Comparison of ENCODE assay signal across 9 cellular contexts in the genomic region with DNA sequence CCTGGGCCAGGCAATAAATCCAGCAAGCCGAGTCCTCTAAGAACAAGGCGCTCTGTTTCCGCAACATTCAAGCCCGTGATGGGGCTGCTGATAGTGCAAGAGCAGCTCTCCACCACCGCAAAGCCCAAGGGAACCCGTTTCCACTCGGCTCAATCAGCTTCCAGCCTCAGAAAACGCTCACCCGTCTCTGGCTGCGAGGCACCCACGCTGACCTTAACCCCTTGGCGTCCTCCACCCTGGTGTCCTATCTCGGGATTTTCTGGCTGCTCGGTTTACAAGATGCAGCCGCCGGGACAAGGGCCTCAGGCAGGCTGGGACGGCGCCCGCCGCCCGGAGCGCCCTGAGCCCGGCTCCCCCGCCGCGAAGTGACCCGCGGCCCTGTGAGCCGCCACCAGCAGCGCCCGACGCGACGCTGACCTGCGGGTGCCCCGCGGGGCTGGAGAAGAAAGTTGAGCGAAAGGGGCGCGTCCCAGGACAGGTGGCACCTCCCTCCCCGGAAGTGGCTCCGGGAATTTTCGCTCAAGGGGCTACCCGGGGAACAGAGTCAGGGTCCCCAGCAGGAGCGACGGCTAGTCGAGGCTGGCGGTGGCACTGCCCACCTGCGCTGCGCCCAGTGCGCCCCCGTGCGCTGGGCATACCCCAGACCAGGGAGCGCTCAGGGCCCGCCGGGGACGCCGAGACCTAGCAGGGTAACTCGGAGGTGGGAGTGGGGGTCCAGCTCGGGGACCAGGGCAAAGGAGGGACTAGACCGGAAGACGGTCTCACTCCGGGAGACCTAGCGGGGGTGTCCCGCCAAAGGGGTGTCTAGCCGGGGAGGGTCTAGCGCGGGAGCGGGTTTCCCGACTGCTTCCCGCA. TPM values are rescaled to one million over a fixed set of nuclear protein-coding genes. Genes with fewer than 3 reads are reported as not detected.
DNase-seq lines count a peak whose midpoint lies in the region; ATAC-seq, FAIRE-seq and TF ChIP-seq lines count a peak whose summit lies in the region.
"Had no signal": no experiment of that assay in that cellular context is flagged by ENCODE, and none has a peak within 500 bp of the region (broad histone marks: within the 10 kb centered on the region; RNA-seq: fewer than 3 reads in every experiment).

No MANE protein-coding gene starts in this region.

- no peak for FAIRE-seq in K562 (lab: Jason Lieb, UNC)

- TSS peak; percentile 48 for BruUV-seq in K562 (replicated peaks; lab: Mats Ljungman, UMichigan)

- DNase-seq in AML-193 (lab: John Stamatoyannopoulos, UW) = peak; percentile 35 to 39
- peak; percentile 71 for DNase-seq in GM13977 (ENCODE audit: low spot score)
- DNase-seq in OCI-M1 (lab: John Stamatoyannopoulos, UW) = peak; percentile 5
- peak; percentile 30 to 57 (median 53) for DNase-seq in K562 (ENCODE audit: extremely low read depth in 1 of 4, low spot score in 3 of 4)
- peak; percentile 78 for DNase-seq in retina
- DNase-seq in COR-L47 (lab: John Stamatoyannopoulos, UW) = no peak

- POLR2A ChIA-PET in K562 (lab: Yijun Ruan, JAX) = no interaction called here

- TF ChIP-seq POLR2A in K562 (conservative IDR thresholded peaks at IDR 0.05) = no peak

- TF ChIP-seq CTCF in GM13977 (IDR thresholded peaks at IDR 0.05; ENCODE audit: extremely low read depth, insufficient read depth, missing control alignments) (peak; percentile 32), K562 (IDR thresholded peaks at IDR 0.05 in 2 of 3, conservative IDR thresholded peaks at IDR 0.05 in 1 of 3; ENCODE audit: insufficient read depth in 2 of 3, low read depth in 1 of 3, low read length in 3 of 3) (no peak)

- no peaks in the 10 kb centered on the region for H3K9me3 ChIP-seq in K562 (replicated peaks; ENCODE audit: control insufficient read depth, insufficient read depth, low read depth, low read length)

- no peak for TF ChIP-seq EP300 in K562 (IDR thresholded peaks at IDR 0.05; ENCODE audit: low read length)

- no peaks in the 10 kb centered on the region for H3K9me1 ChIP-seq in K562 (ENCODE audit: control insufficient read depth, insufficient read depth, low read length)

- H4K20me1 ChIP-seq in K562 (replicated peaks; ENCODE audit: control insufficient read depth, insufficient read depth, low read length) = no peaks in the 10 kb centered on the region

- no peak; a peak in 1 of 4 replicates for TF ChIP-seq RAD21 in K562 (CRISPR knock-in tag; conservative IDR thresholded peaks at IDR 0.05 in 1 of 2, IDR thresholded peaks at IDR 0.05 in 1 of 2)

- H3K4me1 ChIP-seq in K562 (replicated peaks in 1 of 2; ENCODE audit: control insufficient read depth in 2 of 2, insufficient read depth in 2 of 2, low read length in 2 of 2) = peaks cover 0 to 17% of the 10 kb centered on the region in 2 experiments; a peak in 3 of 5 replicates

- CTCF ChIA-PET in K562 (lab: Yijun Ruan, JAX; ENCODE audit: low intra/inter-chr PET ratio) = no interaction called here

- no peaks in the 10 kb centered on the region for H3K79me2 ChIP-seq in K562 (ENCODE audit: control insufficient read depth, insufficient read depth, low read length)

- ATAC-seq in K562 (peak; percentile 76), HG03442 (IDR thresholded peaks at IDR 0.05; ENCODE audit: unreplicated experiment) (no peak)

- peak overlapping the region; percentile 51 to 94; a peak in 3 of 4 replicates for H3K9ac ChIP-seq in K562 (ENCODE audit: insufficient read depth in 1 of 2, low read depth in 2 of 2, low read length in 2 of 2)

- intact Hi-C loops in K562 (cut with micrococcal nuclease) = loop anchor here (5.0 kb wide), 1 partner anchor 71 kb away; no protein-coding TSS in a partner anchor

- in situ Hi-C loops in GM13977 (cut with MboI; ENCODE audit: low pct_unique_long_range_greater_than_20kb, low sequenced_read_pairs, unreplicated experiment) = no loop called here
- in situ Hi-C loops in K562 (cut with MboI) = no loop called here

- peak overlapping the region; percentile 30; the same call in 1 of the 3 replicates for H3K27ac ChIP-seq in K562 (ENCODE audit: extremely low read depth, low read depth, low read length)

- H3K4me3 ChIP-seq in K562 (peak overlapping the region; percentile 53), iPS-11a (ENCODE audit: low read depth, low read length) (peak overlapping the region; percentile 73)

- H3K4me2 ChIP-seq in K562 (ENCODE audit: insufficient read depth, low read length) = peak overlapping the region; percentile 80

- H2AFZ ChIP-seq in K562 (ENCODE audit: low read depth, low read length) = peak overlapping the region; percentile 91

- H3K27me3 ChIP-seq in K562 (ENCODE audit: control insufficient read depth in 2 of 2, insufficient read depth in 2 of 2, low read length in 2 of 2) = no peaks in the 10 kb centered on the region

- H3K36me3 ChIP-seq in K562 (ENCODE audit: control insufficient read depth, insufficient read depth, low read length) = no peaks in the 10 kb centered on the region

- under 1% methylated on average over 48 of the region's 71 CpGs for WGBS in K562 (ENCODE audit: insufficient coverage, low coverage, missing lambda C conversion rate)

TF ChIP-seq in K562, 482 proteins besides CTCF, POLR2A, EP300 and RAD21 (continues in another document):
- TF ChIP-seq E2F3 (CRISPR knock-in tag; IDR thresholded peaks at IDR 0.05) (no peak), PHB (CRISPR knock-in tag; IDR thresholded peaks at IDR 0.05) (no peak), PHF8 (IDR thresholded peaks at IDR 0.05; ENCODE audit: borderline replicate concordance, low read length) (peak; percentile 29; the same call in 1 of the 2 replicates), KDM5B (IDR thresholded peaks at IDR 0.05; ENCODE audit: insufficient replicate concordance, low read depth, low read length) (peak; percentile 8), HEY1 (CRISPR knock-in tag; IDR thresholded peaks at IDR 0.05; ENCODE audit: borderline replicate concordance) (no peak), NR2C2 (CRISPR knock-in tag; IDR thresholded peaks at IDR 0.05) (no peak), NR2C2 (tag; IDR thresholded peaks at IDR 0.05) (peak; percentile 45; the same call in 1 of the 2 replicates), ELF1 (tag; IDR thresholded peaks at IDR 0.05) (0 out of 2 replicates have a peak, but pooled peaks have one; percentile 55), GABPA (tag; conservative IDR thresholded peaks at IDR 0.05; ENCODE audit: low read depth) (0 out of 2 replicates have a peak, but pooled peaks have one; percentile 28), GABPB1 (CRISPR knock-in tag; IDR thresholded peaks at IDR 0.05) (no peak), DPF2 (IDR thresholded peaks at IDR 0.05) (no peak), UBTF (IDR thresholded peaks at IDR 0.05; ENCODE audit: borderline replicate concordance in 1 of 2, low read depth in 2 of 2, low read length in 2 of 2) (0 out of 4 replicates have a peak, but pooled peaks have one; percentile 36 to 39), HNRNPLL (IDR thresholded peaks at IDR 0.05; ENCODE audit: low read depth, low read length, poor library complexity, severe bottlenecking) (peak; percentile 44), ZBTB7A (IDR thresholded peaks at IDR 0.05; ENCODE audit: borderline replicate concordance, control insufficient read depth, low read depth, low read length) (no peak), GATAD2B (IDR thresholded peaks at IDR 0.05; ENCODE audit: borderline replicate concordance) (peak; percentile 49; the same call in 1 of the 2 replicates)
- TF ChIP-seq, protein P1, sequence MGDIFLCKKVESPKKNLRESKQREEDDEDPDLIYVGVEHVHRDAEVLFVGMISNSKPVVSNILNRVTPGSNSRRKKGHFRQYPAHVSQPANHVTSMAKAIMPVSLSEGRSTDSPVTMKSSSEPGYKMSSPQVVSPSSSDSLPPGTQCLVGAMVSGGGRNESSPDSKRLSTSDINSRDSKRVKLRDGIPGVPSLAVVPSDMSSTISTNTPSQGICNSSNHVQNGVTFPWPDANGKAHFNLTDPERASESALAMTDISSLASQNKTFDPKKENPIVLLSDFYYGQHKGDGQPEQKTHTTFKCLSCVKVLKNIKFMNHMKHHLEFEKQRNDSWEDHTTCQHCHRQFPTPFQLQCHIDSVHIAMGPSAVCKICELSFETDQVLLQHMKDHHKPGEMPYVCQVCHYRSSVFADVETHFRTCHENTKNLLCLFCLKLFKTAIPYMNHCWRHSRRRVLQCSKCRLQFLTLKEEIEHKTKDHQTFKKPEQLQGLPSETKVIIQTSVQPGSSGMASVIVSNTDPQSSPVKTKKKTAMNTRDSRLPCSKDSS (IDR thresholded peaks at IDR 0.05; ENCODE audit: low read depth, partially characterized antibody) = no peak

RNA-seq across cellular contexts. Expression of gene SPATA12, which starts 18.1 kb away (rescaled TPM):
- not detected in 2 replicates for total RNA-seq in K562 (2011; cell fraction: chromatin; rRNA removed; ENCODE audit: low replicate concordance)
- total RNA-seq in K562 (2011; cell fraction: nucleolus; rRNA removed) = not detected in 2 replicates
- not detected in 2 replicates for total RNA-seq in K562 (2011; cell fraction: nucleoplasm; rRNA removed)
- not detected in 2 replicates for total RNA-seq in K562 (2014; rRNA removed)
- total RNA-seq in K562 (2014; rRNA removed; fragmentation: Illumina TruSeq; extraction: Trizol) = not detected in 2 replicates
- total RNA-seq in K562 (2015; rRNA removed; fragmentation: Illumina TruSeq; extraction: Trizol) = not detected in 2 replicates
- total RNA-seq in K562 (2021) = not detected in 2 replicates
- not detected in 2 replicates for polyA plus RNA-seq in K562 (2011; rRNA removed)
- polyA plus RNA-seq in K562 (2011; cell fraction: cytosol; rRNA removed) = not detected in 2 replicates
- not detected in 2 replicates for polyA plus RNA-seq in K562 (2011; cell fraction: nucleus; rRNA removed)
- polyA plus RNA-seq in K562 (2012) = not detected in 2 replicates
- not detected in 2 replicates for polyA plus RNA-seq in K562 (2014; fragmentation: Illumina TruSeq; extraction: Trizol)
- polyA plus RNA-seq in K562 (2014; fragmentation: Nextera tagmentation; extraction: Ambion mirVana) = not detected
- not detected in 2 replicates for polyA plus RNA-seq in K562 (2014; rRNA removed)
- polyA minus RNA-seq in K562 (2011; rRNA and poly(A)+ RNA removed) = not detected in 2 replicates
- not detected in 2 replicates for polyA minus RNA-seq in K562 (2011; cell fraction: cytosol; rRNA and poly(A)+ RNA removed)
- polyA minus RNA-seq in K562 (2011; cell fraction: nucleus; rRNA and poly(A)+ RNA removed) = not detected in 2 replicates
- total RNA-seq: NCI-H460 had no signal
